15 cellular contexts compared by ENCODE assay signal in genomic region chr13:41015920-41016319, GRCh38. TPM values are rescaled to one million over a fixed set of nuclear protein-coding genes. Genes with fewer than 3 reads are reported as not detected.
DNase-seq lines count a peak whose midpoint lies in the region; ATAC-seq and TF ChIP-seq lines count a peak whose summit lies in the region.
"Had no signal": no experiment of that assay in that cellular context is flagged by ENCODE, and none has a peak within 500 bp of the region (broad histone marks: within the 10 kb centered on the region; RNA-seq: fewer than 3 reads in every experiment).

No MANE protein-coding gene starts in this region.

- H3K36me3 Mint-ChIP-seq in T-helper 2 cell treated with Interferon-gamma antibody and Interleukin-4, amounts not matched to agents 5 μg/mL and 100 μg/mL, for 36 hours (ENCODE audit: low read depth) = peaks cover 42% of the 10 kb centered on the region
- H3K36me3 Mint-ChIP-seq in activated naive CD8-positive, alpha-beta T cell treated with anti-CD3 and anti-CD28 coated beads, Interleukin-2, amount 50 U/mL, for 24 hours (ENCODE audit: low read depth) = peaks cover 30% of the 10 kb centered on the region

- peak overlapping the region; percentile 87 for H3K27ac Mint-ChIP-seq in T-helper 2 cell treated with Interferon-gamma antibody and Interleukin-4, amounts not matched to agents 5 μg/mL and 100 μg/mL, for 36 hours
- H3K27ac Mint-ChIP-seq in activated naive CD8-positive, alpha-beta T cell treated with anti-CD3 and anti-CD28 coated beads, Interleukin-2, amount 50 U/mL, for 24 hours = peak overlapping the region; percentile 88

- no peak for DNase-seq in T-helper 2 cell treated with Interferon-gamma antibody and Interleukin-4, amounts not matched to agents 5 μg/mL and 100 μg/mL, for 36 hours (ENCODE audit: low spot score)
- no peak for DNase-seq in T-helper 2 cell
- no peak for DNase-seq in activated naive CD8-positive, alpha-beta T cell treated with anti-CD3 and anti-CD28 coated beads, Interleukin-2, amount 50 U/mL, for 24 hours
- no peak for DNase-seq in ACHN
- DNase-seq in mucosa of descending colon = no peak
- DNase-seq: 8988T; DMS53; left colon; NCI-H446; pancreas; SHP77; stimulated activated CD4-positive, alpha-beta T cell treated with anti-CD3 and anti-CD28 coated beads, Interleukin-1b, Interleukin-23, amount 100 ng/mL, for 48 hours had no signal

- in situ Hi-C loops in ACHN (cut with HindIII; ENCODE audit: low pct_ligation_motif_present, low pct_unique_long_range_greater_than_20kb, low sequenced_read_pairs) = no loop called here

- H3K9me3 Mint-ChIP-seq in T-helper 2 cell treated with Interferon-gamma antibody and Interleukin-4, amounts not matched to agents 5 μg/mL and 100 μg/mL, for 36 hours = no peaks in the 10 kb centered on the region
- H3K9me3 Mint-ChIP-seq in activated naive CD8-positive, alpha-beta T cell treated with anti-CD3 and anti-CD28 coated beads, Interleukin-2, amount 50 U/mL, for 24 hours = no peaks in the 10 kb centered on the region

- peaks cover 22% of the 10 kb centered on the region for H3K36me3 ChIP-seq in KOPT-K1 (ENCODE audit: insufficient read depth, low read length)
- peaks cover 4% of the 10 kb centered on the region for H3K36me3 ChIP-seq in neutrophil
- no peaks in the 10 kb centered on the region for H3K36me3 ChIP-seq in mucosa of descending colon (ENCODE audit: low read depth)
- H3K36me3 ChIP-seq: pancreas had no signal

- H3K9me3 ChIP-seq in KOPT-K1 (ENCODE audit: insufficient read depth, low read length, poor library complexity, severe bottlenecking) = no peaks in the 10 kb centered on the region
- no peaks in the 10 kb centered on the region for H3K9me3 ChIP-seq in neutrophil
- no peaks in the 10 kb centered on the region for H3K9me3 ChIP-seq in mucosa of descending colon
- H3K9me3 ChIP-seq: pancreas had no signal

- H3K27ac ChIP-seq in KOPT-K1 (ENCODE audit: low read depth, low read length, poor library complexity, severe bottlenecking) = peak overlapping the region; percentile 64
- H3K27ac ChIP-seq in neutrophil = peak overlapping the region; percentile 72

- TF ChIP-seq CTCF in neutrophil (IDR thresholded peaks at IDR 0.05) (no peak), mucosa of descending colon (IDR thresholded peaks at IDR 0.05) (no peak)

- no peak for ATAC-seq in activated naive CD8-positive, alpha-beta T cell treated with anti-CD3 and anti-CD28 coated beads, Interleukin-2, amount 50 U/mL, for 24 hours
- ATAC-seq in mucosa of descending colon (no peak), GM21723 (IDR thresholded peaks at IDR 0.05; ENCODE audit: unreplicated experiment) (no peak)
- ATAC-seq: left colon, pancreas had no signal

- H3K4me3 Mint-ChIP-seq in T-helper 2 cell treated with Interferon-gamma antibody and Interleukin-4, amounts not matched to agents 5 μg/mL and 100 μg/mL, for 36 hours = peak overlapping the region; percentile 97
- H3K4me3 Mint-ChIP-seq in activated naive CD8-positive, alpha-beta T cell treated with anti-CD3 and anti-CD28 coated beads, Interleukin-2, amount 50 U/mL, for 24 hours = peak overlapping the region; percentile 91

- intact Hi-C loops in mucosa of descending colon (cut with DNase I, micrococcal nuclease) = loop anchor here in 1 of 2 donors (5.0 kb wide), 1 partner anchor 41 kb away; no protein-coding TSS in a partner anchor

- no peaks in the 10 kb centered on the region for H3K27me3 Mint-ChIP-seq in T-helper 2 cell treated with Interferon-gamma antibody and Interleukin-4, amounts not matched to agents 5 μg/mL and 100 μg/mL, for 36 hours (ENCODE audit: low read depth)
- H3K27me3 Mint-ChIP-seq in activated naive CD8-positive, alpha-beta T cell treated with anti-CD3 and anti-CD28 coated beads, Interleukin-2, amount 50 U/mL, for 24 hours = no peaks in the 10 kb centered on the region

- H3K4me3 ChIP-seq in neutrophil (ENCODE audit: low read depth in 1 of 2, low read length in 1 of 2) (peak overlapping the region; percentile 38 to 71), mucosa of descending colon (no peak overlapping the region)

- H3K4me1 Mint-ChIP-seq in T-helper 2 cell treated with Interferon-gamma antibody and Interleukin-4, amounts not matched to agents 5 μg/mL and 100 μg/mL, for 36 hours (ENCODE audit: low read depth) = peaks cover 56% of the 10 kb centered on the region
- H3K4me1 Mint-ChIP-seq in activated naive CD8-positive, alpha-beta T cell treated with anti-CD3 and anti-CD28 coated beads, Interleukin-2, amount 50 U/mL, for 24 hours = peaks cover 57% of the 10 kb centered on the region

- no peaks in the 10 kb centered on the region for H3K27me3 ChIP-seq in neutrophil
- H3K27me3 ChIP-seq: pancreas had no signal

- H3K4me1 ChIP-seq in neutrophil (ENCODE audit: control insufficient read depth in 1 of 2, insufficient read depth in 1 of 2, low read depth in 1 of 2, low read length in 1 of 2) (peaks cover 74 to 75% of the 10 kb centered on the region in 2 experiments), mucosa of descending colon (ENCODE audit: low read depth) (peaks cover 43% of the 10 kb centered on the region)

RNA-seq across cellular contexts. Expression of gene ELF1, which starts 3.2 kb away (rescaled TPM):
- total RNA-seq in mucosa of descending colon = 100 to 1,000 TPM in 1 of 3 donors, 10 to 100 TPM in 2; 80.2 to 111 (median 96.8) TPM

RNA-seq across cellular contexts. Expression of gene WBP4, which starts 45.4 kb away (rescaled TPM):
- total RNA-seq in mucosa of descending colon = 10 to 100 TPM in 1 of 3 donors, 1 to 10 TPM in 2; 6.4 to 11.4 (median 6.4) TPM
